Comparison of ENCODE assay signal across 15 cellular contexts in genomic region chr10:82737556-82737955, GRCh38.
"Had no signal": no experiment of that assay in that cellular context is flagged by ENCODE, and none has a peak within 500 bp of the region (broad histone marks: within the 10 kb centered on the region; RNA-seq: fewer than 3 reads in every experiment).

No MANE protein-coding gene starts in this region.

- H3K4me1 Mint-ChIP-seq: activated CD4-positive, alpha-beta T cell treated with anti-CD3 and anti-CD28 coated beads, Interleukin-2, amount 10 ng/mL, durations not matched to agents 24 days and 14 days; activated naive CD4-positive, alpha-beta T cell treated with anti-CD3 and anti-CD28 coated beads, Interleukin-2, amount 10 ng/mL, durations not matched to agents 7 days and 5 days; activated T-helper 17 cell treated with anti-CD3 and anti-CD28 coated beads, Interleukin-2, amount 50 U/mL, for 72 hours; natural killer cell; T-cell had no signal

- DNase-seq: activated CD4-positive, alpha-beta T cell treated with anti-CD3 and anti-CD28 coated beads, Interleukin-2, amount 10 ng/mL, durations not matched to agents 24 days and 14 days; activated CD8-positive, alpha-beta memory T cell treated with anti-CD3 and anti-CD28 coated beads for 24 hours; activated naive CD4-positive, alpha-beta T cell treated with anti-CD3 and anti-CD28 coated beads, Interleukin-2, amount 10 ng/mL, durations not matched to agents 7 days and 5 days; activated T-cell treated with anti-CD3 and anti-CD28 coated beads for 4 hours; effector memory CD8-positive, alpha-beta T cell; erythroblast; mammary epithelial cell; natural killer cell; stimulated activated CD4-positive, alpha-beta T cell treated with anti-CD3 and anti-CD28 coated beads, Interleukin-12 subunit alpha, Interleukin-12 subunit beta, amount 100 ng/mL, for 4 hours; stimulated activated naive CD4-positive, alpha-beta T cell; T-cell; T1000; trophoblast cell had no signal

- H3K36me3 Mint-ChIP-seq: activated naive CD4-positive, alpha-beta T cell treated with anti-CD3 and anti-CD28 coated beads, Interleukin-2, amount 10 ng/mL, durations not matched to agents 7 days and 5 days; natural killer cell; T-cell had no signal

- H3K27ac Mint-ChIP-seq: activated CD4-positive, alpha-beta T cell treated with anti-CD3 and anti-CD28 coated beads, Interleukin-2, amount 10 ng/mL, durations not matched to agents 24 days and 14 days; activated naive CD4-positive, alpha-beta T cell treated with anti-CD3 and anti-CD28 coated beads, Interleukin-2, amount 10 ng/mL, durations not matched to agents 7 days and 5 days; activated T-helper 17 cell treated with anti-CD3 and anti-CD28 coated beads, Interleukin-2, amount 50 U/mL, for 72 hours; effector memory CD8-positive, alpha-beta T cell; natural killer cell; T-cell had no signal

- H3K27me3 Mint-ChIP-seq: activated CD4-positive, alpha-beta T cell treated with anti-CD3 and anti-CD28 coated beads, Interleukin-2, amount 10 ng/mL, durations not matched to agents 24 days and 14 days; activated naive CD4-positive, alpha-beta T cell treated with anti-CD3 and anti-CD28 coated beads, Interleukin-2, amount 10 ng/mL, durations not matched to agents 7 days and 5 days; activated T-helper 17 cell treated with anti-CD3 and anti-CD28 coated beads, Interleukin-2, amount 50 U/mL, for 72 hours; effector memory CD8-positive, alpha-beta T cell; T-cell had no signal

- ATAC-seq: activated T-helper 17 cell treated with anti-CD3 and anti-CD28 coated beads, Interleukin-2, amount 50 U/mL, for 72 hours; effector memory CD8-positive, alpha-beta T cell; left lobe of liver; natural killer cell; T-cell had no signal

- H3K4me3 Mint-ChIP-seq: activated CD4-positive, alpha-beta T cell treated with anti-CD3 and anti-CD28 coated beads, Interleukin-2, amount 10 ng/mL, durations not matched to agents 24 days and 14 days; activated naive CD4-positive, alpha-beta T cell treated with anti-CD3 and anti-CD28 coated beads, Interleukin-2, amount 10 ng/mL, durations not matched to agents 7 days and 5 days; activated T-helper 17 cell treated with anti-CD3 and anti-CD28 coated beads, Interleukin-2, amount 50 U/mL, for 72 hours; effector memory CD8-positive, alpha-beta T cell; natural killer cell; T-cell had no signal

- H3K9me3 Mint-ChIP-seq: activated CD4-positive, alpha-beta T cell treated with anti-CD3 and anti-CD28 coated beads, Interleukin-2, amount 10 ng/mL, durations not matched to agents 24 days and 14 days had no signal
